20 cellular contexts compared by ENCODE assay signal in genomic region chr12:112488257-112488926, GRCh38.
DNase-seq lines count a peak whose midpoint lies in the region; ATAC-seq and TF ChIP-seq lines count a peak whose summit lies in the region.
"Had no signal": no experiment of that assay in that cellular context is flagged by ENCODE, and none has a peak within 500 bp of the region (broad histone marks: within the 10 kb centered on the region; RNA-seq: fewer than 3 reads in every experiment).

No MANE protein-coding gene starts in this region.

- no peaks in the 10 kb centered on the region for H3K9me3 ChIP-seq in tibial nerve
- H3K9me3 ChIP-seq: BLaER1 treated with 17β-estradiol and CSF1 and Interleukin-3, amounts not matched to agents 10 nM and 100 nM had no signal

- H3K36me3 Mint-ChIP-seq in brain, result peaks cover 86% of the 10 kb centered on the region

- peaks cover 2% of the 10 kb centered on the region for H3K27me3 Mint-ChIP-seq in brain

- TF ChIP-seq POLR2A in tibial nerve (IDR thresholded peaks at IDR 0.05), result no peak

- H3K27me3 ChIP-seq in tibial nerve, result no peaks in the 10 kb centered on the region
- H3K27me3 ChIP-seq: BLaER1 treated with 17β-estradiol and CSF1 and Interleukin-3, amounts not matched to agents 10 nM and 100 nM had no signal

- TF ChIP-seq CTCF in brain (conservative IDR thresholded peaks at IDR 0.05), result no peak
- TF ChIP-seq CTCF in tibial nerve (IDR thresholded peaks at IDR 0.05), result no peak

- no peak for TF ChIP-seq EP300 in tibial nerve (IDR thresholded peaks at IDR 0.05)

- H3K9me3 Mint-ChIP-seq in brain, result no peaks in the 10 kb centered on the region
- H3K9me3 Mint-ChIP-seq: CD8-positive, alpha-beta T cell had no signal

- DNase-seq in globus pallidus (ENCODE audit: low spot score) (peak; percentile 75), putamen (ENCODE audit: low spot score) (peak; percentile 50), activated gamma-delta T cell treated with Interleukin-2 at 50 U/mL for 16 hours (no peak), tibial nerve (ENCODE audit: low spot score in 2 of 2) (no peak), NCI-H1694 (lab: John Stamatoyannopoulos, UW) (no peak)
- DNase-seq: Calu3; CD8-positive, alpha-beta T cell; DMS153; GOT3; HCEC 1CT; MV-4-11; NCI-H1105 treated with DMSO at 0.1 percent for 48 hours; NCI-H2081; NCI-H2171 treated with DMSO at 0.1 percent for 48 hours; NCI-H446; NCI-H526 had no signal

- no peak overlapping the region for H3K4me3 ChIP-seq in tibial nerve
- H3K4me3 ChIP-seq: BLaER1 treated with 17β-estradiol and CSF1 and Interleukin-3, amounts not matched to agents 10 nM and 100 nM had no signal

- peak overlapping the region in 3 of 5 experiments; percentile 75 to 80 (median 77) for H3K27ac Mint-ChIP-seq in brain
- H3K27ac Mint-ChIP-seq: CD8-positive, alpha-beta T cell had no signal

- 40 to 46% methylated on average over 6 of the region's 6 CpGs for WGBS in tibial nerve, 2 donors

- H3K27ac ChIP-seq in tibial nerve, result no peak overlapping the region
- H3K27ac ChIP-seq: BLaER1 treated with 17β-estradiol and CSF1 and Interleukin-3, amounts not matched to agents 10 nM and 100 nM had no signal

- H3K4me3 Mint-ChIP-seq in brain, result peak overlapping the region in 1 of 5 experiments; percentile 15
- H3K4me3 Mint-ChIP-seq: CD8-positive, alpha-beta T cell had no signal

- no peak for ATAC-seq in HG02973 (IDR thresholded peaks at IDR 0.05; ENCODE audit: unreplicated experiment)
- ATAC-seq: CD8-positive, alpha-beta T cell; Right ventricle myocardium inferior had no signal

- peaks cover 0 to 91% (median 3%) of the 10 kb centered on the region in 3 donors for H3K36me3 ChIP-seq in tibial nerve

- no peaks in the 10 kb centered on the region for H3K4me1 Mint-ChIP-seq in brain

- no peaks in the 10 kb centered on the region for H3K4me1 ChIP-seq in tibial nerve
- H3K4me1 ChIP-seq: BLaER1 treated with 17β-estradiol and CSF1 and Interleukin-3, amounts not matched to agents 10 nM and 100 nM had no signal

Comparison
In these comparisons a context has a peak if more than half of its experiments do, and no peak if none do; other contexts are left out.
1. DNase-seq: peak in globus pallidus (single experiment) and putamen (single experiment); none in activated gamma-delta T cell treated with Interleukin-2 at 50 U/mL for 16 hours (single experiment), tibial nerve (0 of 2) and NCI-H1694 (single experiment).